Comparison of ENCODE assay signal across 20 cellular contexts in genomic region chr20:50734730-50735679, GRCh38. TPM values are rescaled to one million over a fixed set of nuclear protein-coding genes. Genes with fewer than 3 reads are reported as not detected.
DNase-seq lines count a peak whose midpoint lies in the region; TF ChIP-seq lines count a peak whose summit lies in the region.
"Had no signal": no experiment of that assay in that cellular context is flagged by ENCODE, and none has a peak within 500 bp of the region (broad histone marks: within the 10 kb centered on the region; RNA-seq: fewer than 3 reads in every experiment).

No MANE protein-coding gene starts in this region.

- H3K36me3 ChIP-seq in A673 (ENCODE audit: insufficient read depth, low read length, poor library complexity, severe bottlenecking) (peaks cover 4% of the 10 kb centered on the region), Loucy (ENCODE audit: insufficient read depth, low read length) (no peaks in the 10 kb centered on the region), mammary epithelial cell (ENCODE audit: insufficient read depth, low read length) (peaks cover 10% of the 10 kb centered on the region), mucosa of rectum (ENCODE audit: control insufficient read depth in 2 of 2, insufficient read depth in 2 of 2, low read length in 2 of 2) (peaks cover 0 to 2% of the 10 kb centered on the region in 2 donors), HAP-1 (replicated peaks) (no peaks in the 10 kb centered on the region; the same call in 1 of the 2 replicates)

- H3K4me2 ChIP-seq in Loucy (ENCODE audit: low read depth, low read length, poor library complexity, severe bottlenecking) (peak overlapping the region; percentile 23), mammary epithelial cell (ENCODE audit: insufficient read depth, low read depth, low read length) (peak overlapping the region; percentile 37)

- H3K27me3 ChIP-seq in A673 (replicated peaks; ENCODE audit: insufficient read depth, low read depth, low read length, poor library complexity) (no peaks in the 10 kb centered on the region), Loucy (ENCODE audit: insufficient read depth, low read length, poor library complexity, severe bottlenecking) (no peaks in the 10 kb centered on the region), mammary epithelial cell (ENCODE audit: insufficient read depth, low read length) (no peaks in the 10 kb centered on the region), mucosa of rectum (ENCODE audit: control insufficient read depth in 2 of 2, insufficient read depth in 2 of 2, low read length in 2 of 2) (no peaks in the 10 kb centered on the region), HAP-1 (ENCODE audit: low read depth) (no peaks in the 10 kb centered on the region)

- H3K79me2 ChIP-seq in Loucy (ENCODE audit: insufficient read depth, low read length) (peaks cover 17% of the 10 kb centered on the region; the same call in 1 of the 2 replicates), mammary epithelial cell (ENCODE audit: insufficient read depth, low read length) (peaks cover 81% of the 10 kb centered on the region)

- dilution Hi-C loops in mammary epithelial cell (cut with HindIII; ENCODE audit: low sequenced_read_pairs), result loop anchor here (5.0 kb wide), 2 partner anchors 38 to 223 kb away; partner anchors contain the start of gene PTPN1

- BruUV-seq in A673 (replicated peaks; lab: Mats Ljungman, UMichigan), result no TSS peak
- BruUV-seq in mammary epithelial cell (replicated peaks; lab: Mats Ljungman, UMichigan), result no TSS peak

- H2AFZ ChIP-seq in Loucy (ENCODE audit: low read length) (no peak overlapping the region), mammary epithelial cell (ENCODE audit: low read depth, low read length) (no peak overlapping the region)

- H3K4me1 ChIP-seq in A673 (ENCODE audit: insufficient read depth, low read length, poor library complexity, severe bottlenecking) (peaks cover 58% of the 10 kb centered on the region), Loucy (ENCODE audit: insufficient read depth, low read length, poor library complexity, severe bottlenecking) (peaks cover 20% of the 10 kb centered on the region), mammary epithelial cell (ENCODE audit: insufficient read depth, low read length) (peaks cover 21% of the 10 kb centered on the region), mucosa of rectum (ENCODE audit: control insufficient read depth in 2 of 2, insufficient read depth in 2 of 2, low read length in 2 of 2) (peaks cover 17 to 20% of the 10 kb centered on the region in 2 donors), HAP-1 (peaks cover 39% of the 10 kb centered on the region)

- WGBS in mammary epithelial cell (ENCODE audit: low coverage, missing lambda C conversion rate), result over 99% methylated on average over 8 of the region's 9 CpGs

- H3K4me3 ChIP-seq in A673 (ENCODE audit: low read depth, low read length, poor library complexity, severe bottlenecking) (peak overlapping the region; percentile 94), Loucy (ENCODE audit: low read length, poor library complexity, severe bottlenecking) (no peak overlapping the region), mammary epithelial cell (replicated peaks in 1 of 3; ENCODE audit: insufficient read depth in 1 of 3, low read depth in 2 of 3, low read length in 3 of 3) (no peak overlapping the region), mucosa of rectum (ENCODE audit: low read length in 2 of 2) (no peak overlapping the region), HAP-1 (no peak overlapping the region)

- H3K9me3 ChIP-seq in A673 (ENCODE audit: low read depth, low read length, poor library complexity, severe bottlenecking) (no peaks in the 10 kb centered on the region), Loucy (ENCODE audit: insufficient read depth, low read depth, low read length) (no peaks in the 10 kb centered on the region), mammary epithelial cell (replicated peaks; ENCODE audit: insufficient read depth, low read length) (no peaks in the 10 kb centered on the region), mucosa of rectum (ENCODE audit: control insufficient read depth in 2 of 2, low read length in 2 of 2) (no peaks in the 10 kb centered on the region), HAP-1 (no peaks in the 10 kb centered on the region)

- in situ Hi-C loops in mammary epithelial cell (cut with MboI; ENCODE audit: low sequenced_read_pairs in 2 of 2), result loop anchor here in 1 of 2 donors (25.0 kb wide), 1 partner anchor 548 kb away; the partner anchor contains the start of gene CEBPB
- in situ Hi-C loops in HAP-1 (cut with MboI; ENCODE audit: low sequenced_read_pairs), result no loop called here

- DNase-seq in A673 (ENCODE audit: low spot score) (no peak), mammary epithelial cell (no peak), dedifferentiated amniotic fluid mesenchymal stem cell (ENCODE audit: extremely low spot score) (no peak), midbrain (lab: John Stamatoyannopoulos, UW) (no peak), ecto neural progenitor cell (ENCODE audit: low spot score) (no peak), HAP-1 (ENCODE audit: low spot score in 2 of 2) (no peak)
- DNase-seq: activated CD4-positive, CD25-positive, alpha-beta regulatory T cell treated with anti-CD3 and anti-CD28 coated beads, Interleukin-2, amount 50 U/mL, for 72 hours; cerebellar nuclear complex; DMS 273 treated with DMSO at 0.1 percent for 48 hours; effector CD8-positive, alpha-beta T cell; GF-D8; left ventricle myocardium superior; NCI-H1092 treated with DMSO at 0.1 percent for 48 hours; NCI-H2081; NCI-H446 treated with DMSO at 0.1 percent for 48 hours; stimulated activated CD8-positive, alpha-beta memory T cell treated with anti-CD3 and anti-CD28 coated beads, Interleukin-4, amount 100 ng/mL, for 48 hours; T1000 had no signal

- H3K9ac ChIP-seq in Loucy (ENCODE audit: low read depth, low read length, poor library complexity, severe bottlenecking) (no peak overlapping the region), mammary epithelial cell (ENCODE audit: insufficient read depth, low read length) (no peak overlapping the region), mucosa of rectum (ENCODE audit: low read depth in 1 of 2, low read length in 2 of 2) (no peak overlapping the region)

- POLR2A ChIA-PET in A673 (lab: Charles Lee; ENCODE audit: low non-redundant PET), result no interaction called here

- peaks cover 6% of the 10 kb centered on the region for H4K20me1 ChIP-seq in Loucy (ENCODE audit: insufficient read depth, low read length, poor library complexity, severe bottlenecking)
- H4K20me1 ChIP-seq in mammary epithelial cell (ENCODE audit: insufficient read depth, low read length), result no peaks in the 10 kb centered on the region

- no peaks in the 10 kb centered on the region for H3K9me2 ChIP-seq in Loucy (replicated peaks; ENCODE audit: low read depth, low read length)

- no peaks in the 10 kb centered on the region for H3F3A ChIP-seq in Loucy (ENCODE audit: low read depth)

- H3K27ac ChIP-seq in A673 (ENCODE audit: low read depth, low read length, poor library complexity, severe bottlenecking) (peak overlapping the region; percentile 21), mammary epithelial cell (ENCODE audit: insufficient read depth, low read depth, low read length) (peak overlapping the region; percentile 47), mucosa of rectum (ENCODE audit: low read depth in 2 of 2, low read length in 2 of 2) (peak overlapping the region; percentile 32 to 60)

- intact Hi-C loops in A673 (cut with micrococcal nuclease; ENCODE audit: unreplicated experiment) (loop anchor here (5.0 kb wide), 1 partner anchor 153 kb away; no protein-coding TSS in a partner anchor), mammary epithelial cell (cut with micrococcal nuclease) (no loop called here)

- TF ChIP-seq CTCF in A673 (conservative IDR thresholded peaks at IDR 0.05; ENCODE audit: low read depth, low read length) (no peak), Loucy (conservative IDR thresholded peaks at IDR 0.05; ENCODE audit: low read length) (no peak), mammary epithelial cell (conservative IDR thresholded peaks at IDR 0.05 in 1 of 2, IDR thresholded peaks at IDR 0.05 in 1 of 2; ENCODE audit: extremely low read depth in 1 of 2, insufficient read depth in 1 of 2, low read depth in 1 of 2, low read length in 2 of 2) (no peak)

- CTCF ChIA-PET in A673 (lab: Charles Lee), result interaction anchor here (0.6 kb wide), 2 partner anchors 99 to 548 kb away, joined by 4 read pairs; no protein-coding TSS in a partner anchor
- CTCF ChIA-PET in mammary epithelial cell (lab: Charles Lee; ENCODE audit: low non-redundant PET), result no interaction called here

RNA-seq across cellular contexts. Expression of gene PARD6B, which starts 3.6 kb away (rescaled TPM):
- 24.7 and 28.1 TPM in 2 replicates for total RNA-seq in A673 (2021)
- 1 to 10 TPM; 5.6 to 7.7 TPM for total RNA-seq in mammary epithelial cell
- 1.5 TPM for polyA plus RNA-seq in mammary epithelial cell
- 4.8 TPM for polyA minus RNA-seq in mammary epithelial cell

RNA-seq across cellular contexts. Expression of gene RIPOR3, which starts 43.7 kb away (rescaled TPM):
- total RNA-seq in A673 (2021), result 19.1 and 21.6 TPM in 2 replicates
- under 1 TPM in 1 of 2 donors, not detected in 1; under 0.01 TPM for total RNA-seq in mammary epithelial cell
- polyA plus RNA-seq in mammary epithelial cell, result not detected
- polyA minus RNA-seq in mammary epithelial cell, result not detected
- polyA plus RNA-seq: CD14-positive monocyte had no signal

RNA-seq across cellular contexts. Expression of gene BCAS4, which starts 59.9 kb away (rescaled TPM):
- total RNA-seq in A673 (2021) (28.4 and 35.2 TPM in 2 replicates), mammary epithelial cell (10 to 100 TPM; 15.0 to 16.4 TPM)
- polyA plus RNA-seq in mammary epithelial cell, result 21.4 TPM
- polyA minus RNA-seq in mammary epithelial cell, result 2.7 TPM

Comparison
In these comparisons a context has a peak if more than half of its experiments do, and no peak if none do; other contexts are left out.
1. RNA of gene RIPOR3, which starts 43.7 kb away (total RNA-seq): 19.1 to 21.6 TPM in A673; under 0.01 TPM in mammary epithelial cell; every median in the first group is over 10 times any median in the second.
2. Peak in every context shown above with its lines, with median percentiles within 50 percentile points of each other: H3K27ac ChIP-seq.